ENCODE assay signal across 19 cellular contexts in genomic region chr11:72637198-72637597, GRCh38. TPM values are rescaled to one million over a fixed set of nuclear protein-coding genes. Genes with fewer than 3 reads are reported as not detected.
DNase-seq lines count a peak whose midpoint lies in the region; ATAC-seq lines count a peak whose summit lies in the region.
"Had no signal": no experiment of that assay in that cellular context is flagged by ENCODE, and none has a peak within 500 bp of the region (broad histone marks: within the 10 kb centered on the region; RNA-seq: fewer than 3 reads in every experiment).

No MANE protein-coding gene starts in this region.

- H3K4me3 ChIP-seq in right cardiac atrium (ENCODE audit: low read length): no peak overlapping the region
- H3K4me3 ChIP-seq in subcutaneous abdominal adipose tissue (ENCODE audit: low read depth in 1 of 5, low read length in 5 of 5): peak overlapping the region in 1 of 5 donors; percentile 27
- H3K4me3 ChIP-seq: ovary, right lobe of liver had no signal

- H3K27ac ChIP-seq in right cardiac atrium (ENCODE audit: low read length) (no peak overlapping the region), angular gyrus (ENCODE audit: low read depth, low read length) (peak overlapping the region; percentile 2), subcutaneous abdominal adipose tissue (ENCODE audit: low read depth, low read length) (peak overlapping the region; percentile 85)
- H3K27ac ChIP-seq: ovary had no signal

- H3K9me3 ChIP-seq in right cardiac atrium (ENCODE audit: control insufficient read depth, low read length): no peaks in the 10 kb centered on the region
- H3K9me3 ChIP-seq in subcutaneous abdominal adipose tissue (ENCODE audit: control insufficient read depth in 5 of 5, low read length in 5 of 5): no peaks in the 10 kb centered on the region
- H3K9me3 ChIP-seq: ovary, right lobe of liver had no signal

- peak; percentile 15 for DNase-seq in NCI-H2029 (lab: John Stamatoyannopoulos, UW)
- DNase-seq in NCI-H2029 treated with DMSO at 0.1 percent for 48 hours (lab: John Stamatoyannopoulos, UW): no peak
- peak in 2 of 3 donors; percentile 3 to 22 for DNase-seq in right cardiac atrium
- DNase-seq in left cardiac atrium: no peak
- DNase-seq in activated CD4-positive, alpha-beta T cell treated with anti-CD3 and anti-CD28 coated beads, Interleukin-2, amount 50 U/mL, for 1 hour: no peak
- DNase-seq: activated CD4-positive, CD25-positive, alpha-beta regulatory T cell; activated CD8-positive, alpha-beta T cell treated with anti-CD3 and anti-CD28 coated beads for 36 hours; activated gamma-delta T cell treated with Interleukin-2 at 50 U/mL for 16 hours; DND-41; naive thymus-derived CD8-positive, alpha-beta T cell; NCI-H2227 treated with DMSO at 0.1 percent for 48 hours; ovary; right lobe of liver; RPMI8226; T-helper 9 cell had no signal

- H3K36me3 ChIP-seq in subcutaneous abdominal adipose tissue (ENCODE audit: control insufficient read depth in 5 of 5, insufficient read depth in 5 of 5, low read length in 5 of 5): no peaks in the 10 kb centered on the region
- H3K36me3 ChIP-seq: ovary, right lobe of liver had no signal

- H3K27me3 ChIP-seq in right cardiac atrium (ENCODE audit: control insufficient read depth, insufficient read depth) (no peaks in the 10 kb centered on the region), subcutaneous abdominal adipose tissue (ENCODE audit: control insufficient read depth in 5 of 5, insufficient read depth in 4 of 5, low read length in 5 of 5) (peaks cover 12 to 45% (median 36%) of the 10 kb centered on the region in 5 donors)
- H3K27me3 ChIP-seq: ovary, right lobe of liver had no signal

- peaks cover 19% of the 10 kb centered on the region for H3K4me1 ChIP-seq in right cardiac atrium (ENCODE audit: control insufficient read depth, insufficient read depth, low read length)
- H3K4me1 ChIP-seq in subcutaneous abdominal adipose tissue (ENCODE audit: control insufficient read depth in 5 of 5, insufficient read depth in 5 of 5, low read length in 5 of 5): peaks cover 4 to 86% (median 62%) of the 10 kb centered on the region in 5 donors

- ATAC-seq in right cardiac atrium (no peak), left cardiac atrium (no peak), HG02610 (IDR thresholded peaks at IDR 0.05; ENCODE audit: unreplicated experiment) (no peak)
- ATAC-seq: activated CD8-positive, alpha-beta T cell treated with anti-CD3 and anti-CD28 coated beads for 36 hours; left lobe of liver; naive thymus-derived CD8-positive, alpha-beta T cell; right lobe of liver had no signal

- H3K9ac ChIP-seq in subcutaneous abdominal adipose tissue (ENCODE audit: low read length in 5 of 5): peak overlapping the region in 1 of 5 donors; percentile 53

- 78% methylated on average over 2 of the region's 2 CpGs for WGBS in right cardiac atrium

- intact Hi-C loops in right cardiac atrium (cut with DNase I) (no loop called here), left cardiac atrium (cut with DNase I) (no loop called here)

RNA-seq across cellular contexts. Expression of gene PDE2A, which starts 37.0 kb away (rescaled TPM):
- total RNA-seq in right cardiac atrium (10 to 100 TPM; 32.1 to 43.9 (median 37.0) TPM), left cardiac atrium (10 to 100 TPM; 40.9 to 41.6 TPM)
- 43.1 TPM for polyA plus RNA-seq in right cardiac atrium

Comparison
In these comparisons a context has a peak if more than half of its experiments do, and no peak if none do; other contexts are left out.
1. DNase-seq: peak in NCI-H2029 (single experiment) and right cardiac atrium (2 of 3); none in NCI-H2029 treated with DMSO at 0.1 percent for 48 hours (single experiment), left cardiac atrium (single experiment) and activated CD4-positive, alpha-beta T cell treated with anti-CD3 and anti-CD28 coated beads, Interleukin-2, amount 50 U/mL, for 1 hour (single experiment).